8 cellular contexts compared by ENCODE assay signal in genomic region chr1:145281037-145281727, GRCh38. TPM values are rescaled to one million over a fixed set of nuclear protein-coding genes. Genes with fewer than 3 reads are reported as not detected.
DNase-seq lines count a peak whose midpoint lies in the region; ATAC-seq and TF ChIP-seq lines count a peak whose summit lies in the region.
"Not testable (repeated sequence)": the region's sequence is repeated elsewhere in the genome, so short reads cannot be mapped to it uniquely, and the experiment has no call there.

No MANE protein-coding gene starts in this region.

- H3K4me1 Mint-ChIP-seq in CD8-positive, alpha-beta memory T cell, result not testable (repeated sequence)

- peak; percentile 72 to 92 (median 90) for DNase-seq in CD8-positive, alpha-beta memory T cell
- DNase-seq in NCI-H82 treated with DMSO at 0.1 percent for 48 hours (lab: John Stamatoyannopoulos, UW; ENCODE audit: unreplicated experiment) (peak; percentile 98), dermis blood vessel endothelial cell (peak; percentile 97), lung (ENCODE audit: low spot score) (peak; percentile 90)
- peak; percentile 81 to 87 for DNase-seq in activated CD4-positive, alpha-beta T cell treated with anti-CD3 and anti-CD28 coated beads, Interleukin-2, amount 50 U/mL, for 48 hours
- DNase-seq in stimulated activated CD4-positive, alpha-beta T cell treated with anti-CD3 and anti-CD28 coated beads, Interleukin-4, amount 100 ng/mL, for 24 hours, result peak; percentile 94

- not testable (repeated sequence) for H3K36me3 ChIP-seq in CD8-positive, alpha-beta memory T cell (ENCODE audit: insufficient read depth, low read length); lung (ENCODE audit: control insufficient read depth in 2 of 2, insufficient read depth in 2 of 2, low read length in 2 of 2)

- H3K27me3 Mint-ChIP-seq in CD8-positive, alpha-beta memory T cell, result not testable (repeated sequence)

- peak overlapping the region; percentile 84 for H3K27ac ChIP-seq in CD8-positive, alpha-beta memory T cell (ENCODE audit: low read depth, low read length)
- H3K27ac ChIP-seq in lung (ENCODE audit: low read depth in 1 of 2, low read length in 1 of 2), result peak overlapping the region; percentile 10 to 91

- POLR2A ChIA-PET in CD8-positive, alpha-beta memory T cell (lab: Charles Lee), result not testable (repeated sequence)

- not testable (repeated sequence) for H3K4me1 ChIP-seq in CD8-positive, alpha-beta memory T cell (ENCODE audit: insufficient read depth, low read length); lung (ENCODE audit: control insufficient read depth in 2 of 2, insufficient read depth in 2 of 2, low read length in 2 of 2)

- H3K36me3 Mint-ChIP-seq in CD8-positive, alpha-beta memory T cell, result peaks cover 0 to 10% (median 0%) of the 10 kb centered on the region in 3 donors

- CTCF ChIA-PET in CD8-positive, alpha-beta memory T cell (lab: Charles Lee), result not testable (repeated sequence)

- H3K27me3 ChIP-seq in CD8-positive, alpha-beta memory T cell (ENCODE audit: insufficient read depth, low read length, poor library complexity, severe bottlenecking); lung (ENCODE audit: control insufficient read depth, insufficient read depth): not testable (repeated sequence)

- H3K9me3 Mint-ChIP-seq in CD8-positive, alpha-beta memory T cell, result not testable (repeated sequence)

- not testable (repeated sequence) for H3K9me3 ChIP-seq in CD8-positive, alpha-beta memory T cell (ENCODE audit: low read length); lung (ENCODE audit: control insufficient read depth in 2 of 2, insufficient read depth in 1 of 2, low read length in 1 of 2)

- peak; percentile 84 for ATAC-seq in GM19467 (IDR thresholded peaks at IDR 0.05; ENCODE audit: unreplicated experiment)
- peak; percentile 84 for ATAC-seq in HG03571 (IDR thresholded peaks at IDR 0.05; ENCODE audit: unreplicated experiment)
- peak; percentile 88 for ATAC-seq in lung (ENCODE audit: insufficient read depth, low FRiP score)

- H3K27ac Mint-ChIP-seq in CD8-positive, alpha-beta memory T cell, result peak overlapping the region; percentile 91 to 100 (median 97)

- WGBS in lung, 2 donors, result 0 to 1% methylated on average over 23 to 34 of the region's 34 CpGs

- H3K4me3 Mint-ChIP-seq in CD8-positive, alpha-beta memory T cell, result peak overlapping the region; percentile 88 to 99 (median 95)

- TF ChIP-seq CTCF in lung (IDR thresholded peaks at IDR 0.05; ENCODE audit: control extremely low read depth, extremely low read depth), result not testable (repeated sequence)

- H3K4me3 ChIP-seq in CD8-positive, alpha-beta memory T cell (ENCODE audit: low read length), result peak overlapping the region; percentile 83
- H3K4me3 ChIP-seq in lung, result not testable (repeated sequence)

RNA-seq across cellular contexts. Expression of gene PPIAL4D, which starts 39.2 kb away (rescaled TPM):
- total RNA-seq in CD8-positive, alpha-beta memory T cell, result not detected
- polyA plus RNA-seq in CD8-positive, alpha-beta memory T cell, result not detected
- not detected in 2 replicates for total RNA-seq in dermis blood vessel endothelial cell
- not detected for total RNA-seq in lung
- polyA plus RNA-seq in lung, result not detected
